In genomic region chr16:28599377-28600285, GRCh38 we compare ENCODE assay signal across 12 cellular contexts. TPM values are rescaled to one million over a fixed set of nuclear protein-coding genes. Genes with fewer than 3 reads are reported as not detected.
DNase-seq lines count a peak whose midpoint lies in the region; ATAC-seq and TF ChIP-seq lines count a peak whose summit lies in the region.
"Not testable (repeated sequence)": the region's sequence is repeated elsewhere in the genome, so short reads cannot be mapped to it uniquely, and the experiment has no call there.
"Had no signal": no experiment of that assay in that cellular context is flagged by ENCODE, and none has a peak within 500 bp of the region (broad histone marks: within the 10 kb centered on the region; RNA-seq: fewer than 3 reads in every experiment).

No MANE protein-coding gene starts in this region.

- not testable (repeated sequence) for TF ChIP-seq CTCF in RWPE2 (IDR thresholded peaks at IDR 0.05; ENCODE audit: poor library complexity, severe bottlenecking); mucosa of descending colon (IDR thresholded peaks at IDR 0.05); upper lobe of right lung (IDR thresholded peaks at IDR 0.05)

- intact Hi-C loops in Right ventricle myocardium inferior (cut with DNase I); mucosa of descending colon (cut with DNase I, micrococcal nuclease); upper lobe of right lung (cut with DNase I): not testable (repeated sequence)

- H3K4me3 Mint-ChIP-seq in activated T-helper 17 cell treated with anti-CD3 and anti-CD28 coated beads, Interleukin-2, amount 50 U/mL, for 72 hours: not testable (repeated sequence)

- not testable (repeated sequence) for H3K9me3 Mint-ChIP-seq in activated T-helper 17 cell treated with anti-CD3 and anti-CD28 coated beads, Interleukin-2, amount 50 U/mL, for 72 hours

- not testable (repeated sequence) for H3K36me3 ChIP-seq in RWPE2 (ENCODE audit: low read depth); mucosa of descending colon (ENCODE audit: low read depth); upper lobe of right lung

- not testable (repeated sequence) for H3K27me3 Mint-ChIP-seq in activated T-helper 17 cell treated with anti-CD3 and anti-CD28 coated beads, Interleukin-2, amount 50 U/mL, for 72 hours

- H3K36me3 Mint-ChIP-seq in activated T-helper 17 cell treated with anti-CD3 and anti-CD28 coated beads, Interleukin-2, amount 50 U/mL, for 72 hours (ENCODE audit: low read depth): not testable (repeated sequence)

- peak; percentile 75 for ATAC-seq in GM18511 (IDR thresholded peaks at IDR 0.05; ENCODE audit: unreplicated experiment)
- peak; percentile 58 for ATAC-seq in GM21528 (IDR thresholded peaks at IDR 0.05; ENCODE audit: low FRiP score, unreplicated experiment)
- ATAC-seq in HG03135 (IDR thresholded peaks at IDR 0.05; ENCODE audit: unreplicated experiment): peak; percentile 60
- peak; percentile 62 for ATAC-seq in RWPE2 (ENCODE audit: low read depth)
- peak; percentile 93 for ATAC-seq in activated T-helper 17 cell treated with anti-CD3 and anti-CD28 coated beads, Interleukin-2, amount 50 U/mL, for 72 hours (replicated peaks)
- ATAC-seq in Right ventricle myocardium inferior: peak; percentile 23
- peak; percentile 82 for ATAC-seq in mucosa of descending colon
- ATAC-seq in upper lobe of right lung: peak; percentile 75

- H3K4me1 ChIP-seq in RWPE2 (ENCODE audit: insufficient read depth, poor library complexity, severe bottlenecking); mucosa of descending colon (ENCODE audit: low read depth): not testable (repeated sequence)
- H3K4me1 ChIP-seq in upper lobe of right lung: peaks cover 16% of the 10 kb centered on the region

- not testable (repeated sequence) for H3K27ac Mint-ChIP-seq in activated T-helper 17 cell treated with anti-CD3 and anti-CD28 coated beads, Interleukin-2, amount 50 U/mL, for 72 hours

- H3K27ac ChIP-seq in RWPE2 (ENCODE audit: poor library complexity, severe bottlenecking); upper lobe of right lung: not testable (repeated sequence)

- H3K4me1 Mint-ChIP-seq in activated T-helper 17 cell treated with anti-CD3 and anti-CD28 coated beads, Interleukin-2, amount 50 U/mL, for 72 hours: not testable (repeated sequence)

- H3K9me3 ChIP-seq in RWPE2 (ENCODE audit: severe bottlenecking); mucosa of descending colon; upper lobe of right lung: not testable (repeated sequence)

- not testable (repeated sequence) for H3K4me3 ChIP-seq in RWPE2 (ENCODE audit: severe bottlenecking); mucosa of descending colon; upper lobe of right lung

- not testable (repeated sequence) for DNase-seq in RWPE2 (ENCODE audit: low spot score); Right ventricle myocardium inferior (ENCODE audit: missing footprints); mucosa of descending colon; upper lobe of right lung

- not testable (repeated sequence) for H3K27me3 ChIP-seq in RWPE2 (ENCODE audit: insufficient read depth, poor library complexity, severe bottlenecking); upper lobe of right lung

RNA-seq across cellular contexts. Expression of gene SULT1A2, which starts 2.8 kb away (rescaled TPM):
- total RNA-seq in activated T-helper 17 cell treated with anti-CD3 and anti-CD28 coated beads, Interleukin-2, amount 50 U/mL, for 72 hours: under 1 TPM in 1 of 2 donors, not detected in 1; 0.48 TPM
- 1.8 TPM for total RNA-seq in Right ventricle myocardium inferior
- total RNA-seq in mucosa of descending colon: 10 to 100 TPM; 17.2 to 46.8 (median 44.3) TPM
- 13.0 TPM for total RNA-seq in upper lobe of right lung
- total RNA-seq: HFFc6 had no signal

RNA-seq across cellular contexts. Expression of gene SULT1A1, which starts 10.2 kb away (rescaled TPM):
- 1 to 10 TPM; 5.9 to 7.1 TPM for total RNA-seq in activated T-helper 17 cell treated with anti-CD3 and anti-CD28 coated beads, Interleukin-2, amount 50 U/mL, for 72 hours
- total RNA-seq in Right ventricle myocardium inferior: 14.8 TPM
- 100 to 1,000 TPM in 2 of 3 donors, 10 to 100 TPM in 1; 52.4 to 254 (median 138) TPM for total RNA-seq in mucosa of descending colon
- 55.4 TPM for total RNA-seq in upper lobe of right lung

RNA-seq across cellular contexts. Expression of gene NPIPB8, which starts 38.2 kb away (rescaled TPM):
- total RNA-seq in activated T-helper 17 cell treated with anti-CD3 and anti-CD28 coated beads, Interleukin-2, amount 50 U/mL, for 72 hours: not detected
- total RNA-seq in Right ventricle myocardium inferior: not detected
- 10 to 100 TPM in 1 of 3 donors, 1 to 10 TPM in 1, under 1 TPM in 1; 0.92 to 10.1 (median 1.2) TPM for total RNA-seq in mucosa of descending colon
- total RNA-seq in upper lobe of right lung: 2.8 TPM
- total RNA-seq: breast epithelium, esophagus muscularis mucosa, frontal cortex had no signal

RNA-seq across cellular contexts. Expression of gene SGF29, which starts 45.9 kb away (rescaled TPM):
- 10 to 100 TPM; 14.7 to 18.5 TPM for total RNA-seq in activated T-helper 17 cell treated with anti-CD3 and anti-CD28 coated beads, Interleukin-2, amount 50 U/mL, for 72 hours
- total RNA-seq in Right ventricle myocardium inferior (20.2 TPM), mucosa of descending colon (10 to 100 TPM; 21.6 to 45.9 (median 25.9) TPM), upper lobe of right lung (33.5 TPM)

Comparison
In these comparisons a context has a peak if more than half of its experiments do, and no peak if none do; other contexts are left out.
1. ATAC-seq: peak in every context shown above with its lines; median percentile 93 in activated T-helper 17 cell treated with anti-CD3 and anti-CD28 coated beads, Interleukin-2, amount 50 U/mL, for 72 hours; 82 in mucosa of descending colon; 75 in GM18511; 75 in upper lobe of right lung; 62 in RWPE2; 60 in HG03135; 58 in GM21528; 23 in Right ventricle myocardium inferior.